11 cellular contexts compared by ENCODE assay signal in the genomic region with DNA sequence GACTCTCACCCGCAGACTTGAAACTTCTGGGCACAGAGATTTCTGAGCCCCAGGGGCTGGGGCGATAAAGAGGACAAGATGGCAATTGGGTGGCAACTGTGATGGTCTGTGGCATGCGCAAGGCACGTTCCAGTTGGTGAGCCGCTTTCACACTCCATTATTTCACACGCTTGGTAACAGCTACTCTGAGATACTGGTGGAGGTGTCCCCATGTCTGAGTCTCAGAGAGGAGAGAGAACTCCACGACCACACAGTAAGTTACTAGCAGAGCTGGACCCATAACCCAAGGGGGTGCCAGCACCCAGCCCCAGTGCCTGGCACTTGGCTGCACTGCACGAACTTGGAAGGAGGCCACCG. TPM values are rescaled to one million over a fixed set of nuclear protein-coding genes. Genes with fewer than 3 reads are reported as not detected.
DNase-seq lines count a peak whose midpoint lies in the region; ATAC-seq, FAIRE-seq and TF ChIP-seq lines count a peak whose summit lies in the region.
"Had no signal": no experiment of that assay in that cellular context is flagged by ENCODE, and none has a peak within 500 bp of the region (broad histone marks: within the 10 kb centered on the region; RNA-seq: fewer than 3 reads in every experiment).

No MANE protein-coding gene starts in this region.

- POLR2A ChIA-PET in activated CD8-positive, alpha-beta T cell treated with anti-CD3 and anti-CD28 coated beads for 36 hours (lab: Charles Lee): no interaction called here

- no peak for TF ChIP-seq CTCF in activated CD8-positive, alpha-beta T cell treated with anti-CD3 and anti-CD28 coated beads for 36 hours (IDR thresholded peaks at IDR 0.05)
- TF ChIP-seq CTCF in brain microvascular endothelial cell (IDR thresholded peaks at IDR 0.05; ENCODE audit: low read depth, low read length, missing control alignments): no peak

- CTCF ChIA-PET in activated CD8-positive, alpha-beta T cell treated with anti-CD3 and anti-CD28 coated beads for 36 hours (lab: Charles Lee): no interaction called here

- no peak overlapping the region for H3K4me3 Mint-ChIP-seq in activated CD8-positive, alpha-beta T cell treated with anti-CD3 and anti-CD28 coated beads for 36 hours
- H3K4me3 Mint-ChIP-seq: activated naive CD4-positive, alpha-beta T cell treated with anti-CD3 and anti-CD28 coated beads for 36 hours had no signal

- in situ Hi-C loops in brain microvascular endothelial cell (cut with HindIII; ENCODE audit: low pct_ligation_motif_present, low sequenced_read_pairs): no loop called here

- H3K36me3 Mint-ChIP-seq in activated CD8-positive, alpha-beta T cell treated with anti-CD3 and anti-CD28 coated beads for 36 hours (ENCODE audit: low read depth): no peaks in the 10 kb centered on the region

- H3K9ac ChIP-seq in HUES6 (ENCODE audit: low read length): no peak overlapping the region

- H3K4me1 Mint-ChIP-seq in activated CD8-positive, alpha-beta T cell treated with anti-CD3 and anti-CD28 coated beads for 36 hours (ENCODE audit: low read depth): peaks cover 9% of the 10 kb centered on the region

- no peak overlapping the region for H3K27ac Mint-ChIP-seq in activated CD8-positive, alpha-beta T cell treated with anti-CD3 and anti-CD28 coated beads for 36 hours
- H3K27ac Mint-ChIP-seq: activated naive CD4-positive, alpha-beta T cell treated with anti-CD3 and anti-CD28 coated beads for 36 hours had no signal

- intact Hi-C loops in activated CD8-positive, alpha-beta T cell treated with anti-CD3 and anti-CD28 coated beads for 36 hours (cut with micrococcal nuclease): no loop called here
- intact Hi-C loops in right cardiac atrium (cut with DNase I): loop anchor here in 1 of 4 donors (10.0 kb wide), 1 partner anchor 46 kb away; no protein-coding TSS in a partner anchor

- WGBS in right cardiac atrium: 40% methylated on average over 9 of the region's 9 CpGs

- FAIRE-seq in frontal cortex (lab: Jason Lieb, UNC): no peak
- FAIRE-seq: GM19239 had no signal

- H3K27me3 ChIP-seq in HUES6 (ENCODE audit: control insufficient read depth, insufficient read depth, low read length): peaks cover 63% of the 10 kb centered on the region
- H3K27me3 ChIP-seq in right cardiac atrium (ENCODE audit: control insufficient read depth, insufficient read depth): no peaks in the 10 kb centered on the region
- peaks cover 23% of the 10 kb centered on the region for H3K27me3 ChIP-seq in brain microvascular endothelial cell (replicated peaks)
- H3K27me3 ChIP-seq: thyroid gland had no signal

- peaks cover 18% of the 10 kb centered on the region for H3K4me1 ChIP-seq in HUES6 (ENCODE audit: control insufficient read depth, insufficient read depth, low read length)
- H3K4me1 ChIP-seq in right cardiac atrium (ENCODE audit: control insufficient read depth, insufficient read depth, low read length): peaks cover 2% of the 10 kb centered on the region

- H3K27me3 Mint-ChIP-seq in activated CD8-positive, alpha-beta T cell treated with anti-CD3 and anti-CD28 coated beads for 36 hours: peaks cover 71% of the 10 kb centered on the region

- H3K36me3 ChIP-seq in HUES6 (ENCODE audit: control insufficient read depth, insufficient read depth, low read length) (no peaks in the 10 kb centered on the region), brain microvascular endothelial cell (replicated peaks) (no peaks in the 10 kb centered on the region)
- H3K36me3 ChIP-seq: thyroid gland had no signal

- H3K27ac ChIP-seq in HUES6 (ENCODE audit: low read depth, low read length) (no peak overlapping the region), right cardiac atrium (ENCODE audit: low read length) (no peak overlapping the region), brain microvascular endothelial cell (no peak overlapping the region)
- H3K27ac ChIP-seq: thyroid gland had no signal

- DNase-seq in activated CD8-positive, alpha-beta T cell treated with anti-CD3 and anti-CD28 coated beads for 36 hours: no peak
- DNase-seq in right cardiac atrium (no peak), skeletal muscle cell (ENCODE audit: low read depth) (no peak), frontal cortex (ENCODE audit: low spot score in 2 of 2) (no peak), brain microvascular endothelial cell (no peak)
- DNase-seq in stimulated activated CD4-positive, alpha-beta T cell treated with anti-CD3 and anti-CD28 coated beads, Interleukin-15, amount 100 ng/mL, for 24 hours: no peak

- H3K9me3 ChIP-seq in HUES6 (ENCODE audit: control insufficient read depth, insufficient read depth, low read depth, low read length): no peaks in the 10 kb centered on the region
- H3K9me3 ChIP-seq in right cardiac atrium (ENCODE audit: control insufficient read depth, low read length): no peaks in the 10 kb centered on the region
- H3K9me3 ChIP-seq: thyroid gland had no signal

- H3K4me3 ChIP-seq in HUES6 (ENCODE audit: low read depth, low read length) (peak overlapping the region; percentile 43), right cardiac atrium (ENCODE audit: low read length) (no peak overlapping the region), skeletal muscle cell (ENCODE audit: low read depth, low read length) (peak overlapping the region; percentile 1), brain microvascular endothelial cell (ENCODE audit: low read depth, low read length) (no peak overlapping the region)
- H3K4me3 ChIP-seq: thyroid gland had no signal

- H3K9me3 Mint-ChIP-seq in activated CD8-positive, alpha-beta T cell treated with anti-CD3 and anti-CD28 coated beads for 36 hours: no peaks in the 10 kb centered on the region
- H3K9me3 Mint-ChIP-seq: activated naive CD4-positive, alpha-beta T cell treated with anti-CD3 and anti-CD28 coated beads for 36 hours had no signal

- peak; percentile 28 for ATAC-seq in activated CD8-positive, alpha-beta T cell treated with anti-CD3 and anti-CD28 coated beads for 36 hours
- ATAC-seq in right cardiac atrium: peak; percentile 7 to 14

RNA-seq across cellular contexts. Expression of gene KCNJ4, which starts 6.0 kb away (rescaled TPM):
- not detected for total RNA-seq in activated CD8-positive, alpha-beta T cell treated with anti-CD3 and anti-CD28 coated beads for 36 hours
- total RNA-seq in right cardiac atrium (10 to 100 TPM; 15.7 to 40.5 (median 31.3) TPM), frontal cortex (12.2 TPM)
- 40.4 TPM for polyA plus RNA-seq in right cardiac atrium
- total RNA-seq: activated naive CD4-positive, alpha-beta T cell treated with anti-CD3 and anti-CD28 coated beads for 36 hours; thyroid gland had no signal
- polyA plus RNA-seq: liver had no signal

RNA-seq across cellular contexts. Expression of gene KDELR3, which starts 6.9 kb away (rescaled TPM):
- total RNA-seq in activated CD8-positive, alpha-beta T cell treated with anti-CD3 and anti-CD28 coated beads for 36 hours: 1 to 10 TPM; 1.7 to 2.1 TPM
- total RNA-seq in right cardiac atrium (1 to 10 TPM; 5.0 to 8.3 (median 7.4) TPM), frontal cortex (1.2 TPM)
- 7.9 TPM for polyA plus RNA-seq in right cardiac atrium

RNA-seq across cellular contexts. Expression of gene DDX17, which starts 45.1 kb away (rescaled TPM):
- 100 to 1,000 TPM; 320 to 334 TPM for total RNA-seq in activated CD8-positive, alpha-beta T cell treated with anti-CD3 and anti-CD28 coated beads for 36 hours
- total RNA-seq in right cardiac atrium (100 to 1,000 TPM; 216 to 253 (median 238) TPM), frontal cortex (662 TPM)
- 134 TPM for polyA plus RNA-seq in right cardiac atrium

Comparison
In these comparisons a context has a peak if more than half of its experiments do, and no peak if none do; other contexts are left out.
1. H3K4me3 ChIP-seq: peak in HUES6 (single experiment) and skeletal muscle cell (single experiment); none in right cardiac atrium (single experiment) and brain microvascular endothelial cell (single experiment).
2. RNA of gene KCNJ4, which starts 6.0 kb away (total RNA-seq): 15.7 to 40.5 TPM in right cardiac atrium and 12.2 TPM in frontal cortex (single experiment); not detected in activated CD8-positive, alpha-beta T cell treated with anti-CD3 and anti-CD28 coated beads for 36 hours; every median in the first group is over 10 times any median in the second.